Comparison of ENCODE assay signal across 1 cellular context in genomic region chr3:126517986-126518778, GRCh38.
A peak's percentile ranks its signal among the peaks of the same experiment; 100 is the strongest.
TF ChIP-seq lines count a peak whose summit lies in the region.

No MANE protein-coding gene starts in this region.

TF ChIP-seq in liver, 16 proteins besides CTCF, POLR2A, EP300 and RAD21 (continued from another document):
- TF ChIP-seq MAX (IDR thresholded peaks at IDR 0.05): peak; percentile 79
- TF ChIP-seq YY1 (IDR thresholded peaks at IDR 0.05): peak; percentile 50
- TF ChIP-seq TAF1 (conservative IDR thresholded peaks at IDR 0.05): no peak
- no peak for TF ChIP-seq GABPA (IDR thresholded peaks at IDR 0.05 in 1 of 2, conservative IDR thresholded peaks at IDR 0.05 in 1 of 2)
- TF ChIP-seq ZBTB33 (IDR thresholded peaks at IDR 0.05): peak; percentile 20
